Comparison of ENCODE assay signal across 9 cellular contexts in the genomic region with DNA sequence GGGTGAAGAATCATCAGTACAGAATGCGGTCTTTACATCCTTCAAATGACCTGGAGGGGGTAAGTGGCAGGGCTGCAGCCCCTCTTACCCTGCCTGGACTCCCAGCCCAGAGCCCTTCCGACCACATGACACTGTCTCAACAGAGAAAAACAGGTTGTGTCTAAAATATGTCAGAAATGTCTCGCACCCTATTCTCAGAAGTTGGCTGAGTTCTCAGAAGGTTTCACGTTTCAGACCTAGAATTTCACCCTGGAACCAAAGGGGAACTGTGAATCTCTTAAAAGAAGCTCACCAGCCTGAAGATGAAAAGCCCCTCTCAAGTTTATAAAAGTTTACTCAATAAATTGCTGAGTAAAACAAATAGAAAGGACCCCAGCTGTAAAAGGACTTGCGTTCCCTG. TPM values are rescaled to one million over a fixed set of nuclear protein-coding genes. Genes with fewer than 3 reads are reported as not detected.
"Had no signal": no experiment of that assay in that cellular context is flagged by ENCODE, and none has a peak within 500 bp of the region (broad histone marks: within the 10 kb centered on the region; RNA-seq: fewer than 3 reads in every experiment).

No MANE protein-coding gene starts in this region.

- H3K4me2 ChIP-seq: GM23338 had no signal

- ATAC-seq: GM23338, HepG2 had no signal

- FAIRE-seq: H1, H54, HepG2 had no signal

- DNase-seq: H9, HCEC 1CT, KBM-7 had no signal

- H2AFZ ChIP-seq: GM23338 had no signal

- H3K27ac ChIP-seq: HL-60 had no signal

- H3K4me3 ChIP-seq: GM23338 had no signal

RNA-seq across cellular contexts. Expression of gene CRMP1, which starts 7.0 kb away (rescaled TPM):
- total RNA-seq: HepG2 had no signal
- polyA plus RNA-seq: HepG2, IgD-negative memory B cell had no signal
